15 cellular contexts compared by ENCODE assay signal in genomic region chr10:77267703-77268630, GRCh38.
DNase-seq lines count a peak whose midpoint lies in the region; ATAC-seq and TF ChIP-seq lines count a peak whose summit lies in the region.
"Had no signal": no experiment of that assay in that cellular context is flagged by ENCODE, and none has a peak within 500 bp of the region (broad histone marks: within the 10 kb centered on the region; RNA-seq: fewer than 3 reads in every experiment).

No MANE protein-coding gene starts in this region.

- H3K79me2 ChIP-seq in neural cell (replicated peaks; ENCODE audit: insufficient read depth, low read length) = no peaks in the 10 kb centered on the region

- H3K4me2 ChIP-seq in neural cell (ENCODE audit: low read length) = peak overlapping the region; percentile 25

- H3K27me3 ChIP-seq in neural cell (ENCODE audit: insufficient read depth, low read depth, low read length) (no peaks in the 10 kb centered on the region), lower lobe of right lung (ENCODE audit: low read depth) (no peaks in the 10 kb centered on the region)
- H3K27me3 ChIP-seq: SJSA1 had no signal

- H3K4me1 ChIP-seq in lower lobe of right lung = no peaks in the 10 kb centered on the region

- DNase-seq in DMS79 (lab: John Stamatoyannopoulos, UW) (peak; percentile 36), LNCaP clone FGC (ENCODE audit: low read depth) (peak; percentile 96), SW480 (ENCODE audit: low spot score) (no peak), lower lobe of right lung (no peak), DMS114 treated with DMSO at 0.1 percent for 48 hours (lab: John Stamatoyannopoulos, UW; ENCODE audit: unreplicated experiment) (no peak)
- DNase-seq: activated CD4-positive, alpha-beta T cell treated with anti-CD3 and anti-CD28 coated beads for 4 hours; activated naive CD4-positive, alpha-beta T cell treated with anti-CD3 and anti-CD28 coated beads for 36 hours; Calu3; effector memory CD4-positive, alpha-beta T cell; left ventricle myocardium inferior; stimulated activated CD4-positive, alpha-beta T cell treated with anti-CD3 and anti-CD28 coated beads, Interleukin-15, amount 100 ng/mL, for 24 hours had no signal

- no peaks in the 10 kb centered on the region for H3K9me3 ChIP-seq in neural cell (ENCODE audit: low read length)
- H3K9me3 ChIP-seq in lower lobe of right lung = no peaks in the 10 kb centered on the region
- H3K9me3 ChIP-seq: left ventricle myocardium inferior, SJSA1 had no signal

- H3K36me3 ChIP-seq in neural cell (ENCODE audit: insufficient read depth, low read length) = no peaks in the 10 kb centered on the region
- no peaks in the 10 kb centered on the region for H3K36me3 ChIP-seq in lower lobe of right lung
- H3K36me3 ChIP-seq: left ventricle myocardium inferior, SJSA1 had no signal

- H3K9ac ChIP-seq in neural cell (ENCODE audit: low read length) = peak overlapping the region; percentile 59

- no peak for TF ChIP-seq RAD21 in neural cell (conservative IDR thresholded peaks at IDR 0.05)

- no peaks in the 10 kb centered on the region for H4K20me1 ChIP-seq in neural cell (ENCODE audit: insufficient read depth)

- H3K9me2 ChIP-seq in neural cell (ENCODE audit: insufficient read depth, low read length) = no peaks in the 10 kb centered on the region

- intact Hi-C loops in lower lobe of right lung (cut with DNase I) = no loop called here

- H3K4me3 ChIP-seq in LNCaP clone FGC (ENCODE audit: low read depth, low read length) (no peak overlapping the region), neural cell (ENCODE audit: low read length) (peak overlapping the region; percentile 35), lower lobe of right lung (no peak overlapping the region)
- H3K4me3 ChIP-seq: left ventricle myocardium inferior, SJSA1 had no signal

- H2AFZ ChIP-seq in neural cell (ENCODE audit: low read depth, low read length) = no peak overlapping the region

- peak overlapping the region; percentile 52 for H3K27ac ChIP-seq in VCaP
- peak overlapping the region; percentile 98 for H3K27ac ChIP-seq in neural cell (ENCODE audit: low read length)
- no peak overlapping the region for H3K27ac ChIP-seq in lower lobe of right lung
- H3K27ac ChIP-seq: left ventricle myocardium inferior, SJSA1 had no signal

- TF ChIP-seq CTCF in LNCaP clone FGC (IDR thresholded peaks at IDR 0.05; ENCODE audit: control insufficient read depth, extremely low read depth, insufficient read depth) (no peak), VCaP (conservative IDR thresholded peaks at IDR 0.05) (no peak), neural cell (IDR thresholded peaks at IDR 0.05; ENCODE audit: poor library complexity, severe bottlenecking) (no peak), lower lobe of right lung (IDR thresholded peaks at IDR 0.05) (no peak)

- TF ChIP-seq EP300 in neural cell (conservative IDR thresholded peaks at IDR 0.05; ENCODE audit: poor library complexity, severe bottlenecking) = peak; percentile 97

- ATAC-seq in GM21786 (IDR thresholded peaks at IDR 0.05; ENCODE audit: unreplicated experiment) = no peak
- no peak for ATAC-seq in lower lobe of right lung

- no peaks in the 10 kb centered on the region for H3F3A ChIP-seq in neural cell (ENCODE audit: insufficient read depth, low read length, poor library complexity, severe bottlenecking)

TF ChIP-seq in neural cell, 6 proteins besides CTCF, POLR2A, EP300 and RAD21:
- TF ChIP-seq EZH2 (IDR thresholded peaks at IDR 0.05; ENCODE audit: borderline replicate concordance, insufficient read depth, low read length, poor library complexity, severe bottlenecking) (no peak), TAF1 (IDR thresholded peaks at IDR 0.05; ENCODE audit: low read depth) (no peak), MXI1 (conservative IDR thresholded peaks at IDR 0.05; ENCODE audit: poor library complexity, severe bottlenecking) (no peak), SMC3 (conservative IDR thresholded peaks at IDR 0.05; ENCODE audit: poor library complexity) (no peak), POLR2AphosphoS5 (IDR thresholded peaks at IDR 0.05) (peak; percentile 82), REST (IDR thresholded peaks at IDR 0.05; ENCODE audit: borderline replicate concordance) (peak; percentile 76)
TF ChIP-seq in neural cell: peak in this region for 2.

Comparison
In these comparisons a context has a peak if more than half of its experiments do, and no peak if none do; other contexts are left out.
1. DNase-seq: peak in DMS79 (single experiment) and LNCaP clone FGC (single experiment); none in SW480 (single experiment), lower lobe of right lung (single experiment) and DMS114 treated with DMSO at 0.1 percent for 48 hours (single experiment).